ENCODE assay signal across 13 cellular contexts in genomic region chr6:35046862-35047261, GRCh38.
A peak's percentile ranks its signal among the peaks of the same experiment; 100 is the strongest.
DNase-seq lines count a peak whose midpoint lies in the region; ATAC-seq, FAIRE-seq and TF ChIP-seq lines count a peak whose summit lies in the region.
"Had no signal": no experiment of that assay in that cellular context is flagged by ENCODE, and none has a peak within 500 bp of the region (broad histone marks: within the 10 kb centered on the region; RNA-seq: fewer than 3 reads in every experiment).

No MANE protein-coding gene starts in this region.

- H3K14ac ChIP-seq in H1 (ENCODE audit: insufficient read length), result no peak overlapping the region

- no peak overlapping the region for H3K4me3 ChIP-seq in H1 (ENCODE audit: extremely low read depth in 1 of 4, insufficient read depth in 2 of 4, low read depth in 3 of 4, low read length in 4 of 4)

- no peak for TF ChIP-seq EP300 in H1 (IDR thresholded peaks at IDR 0.05; ENCODE audit: borderline replicate concordance in 1 of 2, low read depth in 2 of 2, low read length in 2 of 2)

- no peaks in the 10 kb centered on the region for H3K27me3 ChIP-seq in H1 (replicated peaks in 1 of 4; ENCODE audit: control insufficient read depth in 3 of 4, extremely low read depth in 1 of 4, insufficient read depth in 3 of 4, low read length in 3 of 4)

- H3K23ac ChIP-seq in H1 (ENCODE audit: insufficient read length), result no peak overlapping the region

- H3K4me1 Mint-ChIP-seq in neural crest cell, result peaks cover 11% of the 10 kb centered on the region
- peaks cover 8% of the 10 kb centered on the region for H3K4me1 Mint-ChIP-seq in activated CD4-positive, alpha-beta T cell treated with anti-CD3 and anti-CD28 coated beads, Interleukin-2, amount 10 ng/mL, durations not matched to agents 24 days and 14 days

- WGBS in H1 (ENCODE audit: extremely low coverage in 1 of 2, insufficient coverage in 1 of 2, insufficient read length in 1 of 2, insufficient replicate concordance in 2 of 2, low coverage in 1 of 2, low lambda C conversion rate in 2 of 2, missing lambda C conversion rate in 1 of 2), 2 experiments, result 93% methylated on average over 1 of the region's 1 CpG; no CpG with 5 or more reads in 1 of the 2 experiments

- H2AFZ ChIP-seq in H1 (ENCODE audit: low read length), result no peak overlapping the region

- peak; percentile 66 for DNase-seq in SKM-1 treated with dmso at 0.1 percent for 144 hours (lab: John Stamatoyannopoulos, UW; ENCODE audit: unreplicated experiment)
- no peak for DNase-seq in SKM-1 (lab: John Stamatoyannopoulos, UW; ENCODE audit: unreplicated experiment)
- no peak for DNase-seq in H1 (ENCODE audit: low read depth in 1 of 2, low spot score in 2 of 2)
- no peak for DNase-seq in neural crest cell (ENCODE audit: low read depth, low spot score)
- DNase-seq in activated CD4-positive, alpha-beta T cell treated with anti-CD3 and anti-CD28 coated beads, Interleukin-2, amount 10 ng/mL, durations not matched to agents 24 days and 14 days, result no peak
- DNase-seq in GM12892 (ENCODE audit: insufficient read length), result no peak
- DNase-seq in GM10248 (ENCODE audit: extremely low spot score), result no peak
- DNase-seq: ACHN; activated B cell treated with CpG ODN at 0.5 μM for 24 hours; activated naive CD8-positive, alpha-beta T cell treated with anti-CD3 and anti-CD28 coated beads, Interleukin-2, amount 10 ng/mL, durations not matched to agents 7 days and 5 days; NCI-H526 treated with DMSO at 0.1 percent for 48 hours; stimulated activated CD8-positive, alpha-beta memory T cell treated with anti-CD3 and anti-CD28 coated beads, Interleukin-4, amount 100 ng/mL, for 48 hours had no signal

- no peak overlapping the region for H2BK120ac ChIP-seq in H1 (replicated peaks; ENCODE audit: low read depth, low read length)

- H4K91ac ChIP-seq in H1 (replicated peaks; ENCODE audit: insufficient read length, low read length), result no peak overlapping the region

- peak overlapping the region; percentile 73 for H3K27ac Mint-ChIP-seq in neural crest cell (ENCODE audit: unreplicated experiment)
- no peak overlapping the region for H3K27ac Mint-ChIP-seq in activated CD4-positive, alpha-beta T cell treated with anti-CD3 and anti-CD28 coated beads, Interleukin-2, amount 10 ng/mL, durations not matched to agents 24 days and 14 days
- H3K27ac Mint-ChIP-seq: activated B cell treated with CpG ODN at 0.5 μM for 24 hours; activated naive CD8-positive, alpha-beta T cell treated with anti-CD3 and anti-CD28 coated beads, Interleukin-2, amount 10 ng/mL, durations not matched to agents 7 days and 5 days had no signal

- no peak for TF ChIP-seq CTCF in H1 (IDR thresholded peaks at IDR 0.05; ENCODE audit: control extremely low read depth in 1 of 3, insufficient read depth in 1 of 3, low read depth in 1 of 3, low read length in 3 of 3)
- TF ChIP-seq CTCF in neural crest cell (conservative IDR thresholded peaks at IDR 0.05), result no peak
- no peak for TF ChIP-seq CTCF in GM10248 (IDR thresholded peaks at IDR 0.05; ENCODE audit: control extremely low read depth, extremely low read depth, low read depth, missing control alignments)

- H3K9me3 ChIP-seq in H1 (ENCODE audit: insufficient read depth in 2 of 2, low read depth in 1 of 2, low read length in 1 of 2), result no peaks in the 10 kb centered on the region

- no peak overlapping the region for H4K8ac ChIP-seq in H1 (ENCODE audit: extremely low read depth, insufficient read depth, low read length)

- TF ChIP-seq RAD21 in H1 (IDR thresholded peaks at IDR 0.05 in 1 of 2, conservative IDR thresholded peaks at IDR 0.05 in 1 of 2; ENCODE audit: low read depth in 2 of 2, low read length in 2 of 2), result no peak

- no peak overlapping the region for H2BK20ac ChIP-seq in H1 (ENCODE audit: low read length)

- FAIRE-seq in H1 (lab: Jason Lieb, UNC) (no peak), GM12892 (lab: Jason Lieb, UNC) (no peak)

- peak overlapping the region; percentile 6; the same call in 1 of the 2 replicates for H2BK12ac ChIP-seq in H1 (ENCODE audit: low read depth, low read length)

- H3K9me3 Mint-ChIP-seq in neural crest cell, result no peaks in the 10 kb centered on the region
- no peaks in the 10 kb centered on the region for H3K9me3 Mint-ChIP-seq in activated CD4-positive, alpha-beta T cell treated with anti-CD3 and anti-CD28 coated beads, Interleukin-2, amount 10 ng/mL, durations not matched to agents 24 days and 14 days
- H3K9me3 Mint-ChIP-seq: activated B cell treated with CpG ODN at 0.5 μM for 24 hours; activated naive CD8-positive, alpha-beta T cell treated with anti-CD3 and anti-CD28 coated beads, Interleukin-2, amount 10 ng/mL, durations not matched to agents 7 days and 5 days had no signal

- H2AK5ac ChIP-seq in H1 (ENCODE audit: low read depth, low read length), result no peak overlapping the region; the same call in 1 of the 2 replicates

- H3K9ac ChIP-seq in H1 (replicated peaks in 1 of 4; ENCODE audit: extremely low read depth in 1 of 4, low read depth in 3 of 4, low read length in 3 of 4), result no peak overlapping the region

- H3K56ac ChIP-seq in H1 (replicated peaks; ENCODE audit: insufficient read length, low read depth, low read length), result no peak overlapping the region

- POLR2A ChIA-PET in H1 (lab: Charles Lee; ENCODE audit: partially characterized antibody) (interaction anchor here (0.5 to 3.7 kb wide), 4 partner anchors 10 to 164 kb away, joined by 3 to 18 read pairs (median 7); no protein-coding TSS in a partner anchor), GM10248 (lab: Yijun Ruan, JAX) (no interaction called here)

- no peak overlapping the region for H2BK15ac ChIP-seq in H1 (ENCODE audit: low read length)

- no peaks in the 10 kb centered on the region for H4K20me1 ChIP-seq in H1 (replicated peaks in 1 of 2; ENCODE audit: control insufficient read depth in 1 of 2, insufficient read depth in 2 of 2, low read length in 2 of 2)

- no peak overlapping the region for H3K4me2 ChIP-seq in H1 (ENCODE audit: insufficient read depth in 1 of 2, low read depth in 2 of 2, low read length in 2 of 2)

- no peak overlapping the region for H3K27ac ChIP-seq in H1 (ENCODE audit: low read depth, low read length)

- intact Hi-C loops in activated CD4-positive, alpha-beta T cell treated with anti-CD3 and anti-CD28 coated beads, Interleukin-2, amount 10 ng/mL, durations not matched to agents 24 days and 14 days (cut with micrococcal nuclease), result no loop called here

- H2BK5ac ChIP-seq in H1 (ENCODE audit: low read depth, low read length), result no peak overlapping the region

- no peaks in the 10 kb centered on the region for H3K36me3 Mint-ChIP-seq in neural crest cell (ENCODE audit: low read depth)
- no peaks in the 10 kb centered on the region for H3K36me3 Mint-ChIP-seq in activated CD4-positive, alpha-beta T cell treated with anti-CD3 and anti-CD28 coated beads, Interleukin-2, amount 10 ng/mL, durations not matched to agents 24 days and 14 days (ENCODE audit: low read depth)
- H3K36me3 Mint-ChIP-seq: activated naive CD8-positive, alpha-beta T cell treated with anti-CD3 and anti-CD28 coated beads, Interleukin-2, amount 10 ng/mL, durations not matched to agents 7 days and 5 days had no signal

- no peak for ATAC-seq in HG02588 (IDR thresholded peaks at IDR 0.05; ENCODE audit: unreplicated experiment)

- H3K23me2 ChIP-seq in H1 (ENCODE audit: low read depth, low read length), result no peaks in the 10 kb centered on the region

- no peak overlapping the region for H4K5ac ChIP-seq in H1 (ENCODE audit: insufficient read length, low read depth, low read length)

- TF ChIP-seq POLR2A in H1 (IDR thresholded peaks at IDR 0.05; ENCODE audit: control extremely low read depth in 1 of 2, low read depth in 2 of 2, low read length in 2 of 2) (no peak), GM12892 (IDR thresholded peaks at IDR 0.05; ENCODE audit: low read depth, low read length) (no peak)

- no peak overlapping the region for H3K18ac ChIP-seq in H1 (ENCODE audit: extremely low read depth, low read length)

- CTCF ChIA-PET in H1 (lab: Charles Lee; ENCODE audit: partially characterized antibody), result no interaction called here
- CTCF ChIA-PET in GM10248 (lab: Yijun Ruan, JAX), result no interaction called here

- no peaks in the 10 kb centered on the region for H3K27me3 Mint-ChIP-seq in neural crest cell (ENCODE audit: low read depth)
- H3K27me3 Mint-ChIP-seq in activated CD4-positive, alpha-beta T cell treated with anti-CD3 and anti-CD28 coated beads, Interleukin-2, amount 10 ng/mL, durations not matched to agents 24 days and 14 days, result no peaks in the 10 kb centered on the region
- H3K27me3 Mint-ChIP-seq: activated B cell treated with CpG ODN at 0.5 μM for 24 hours; activated naive CD8-positive, alpha-beta T cell treated with anti-CD3 and anti-CD28 coated beads, Interleukin-2, amount 10 ng/mL, durations not matched to agents 7 days and 5 days had no signal

- no peak overlapping the region for H3K4ac ChIP-seq in H1 (replicated peaks; ENCODE audit: insufficient read length, low read depth, low read length)

- H3K36me3 ChIP-seq in H1 (ENCODE audit: control insufficient read depth in 2 of 4, insufficient read depth in 4 of 4, low read length in 3 of 4), result no peaks in the 10 kb centered on the region; a peak in 1 of 8 replicates

- H3K79me2 ChIP-seq in H1 (ENCODE audit: control insufficient read depth in 1 of 2, insufficient read depth in 2 of 2, low read length in 2 of 2), result no peaks in the 10 kb centered on the region

- no peaks in the 10 kb centered on the region for H3K79me1 ChIP-seq in H1 (ENCODE audit: low read depth, low read length)

- peak overlapping the region; percentile 47 for H3K4me3 Mint-ChIP-seq in neural crest cell
- no peak overlapping the region for H3K4me3 Mint-ChIP-seq in activated CD4-positive, alpha-beta T cell treated with anti-CD3 and anti-CD28 coated beads, Interleukin-2, amount 10 ng/mL, durations not matched to agents 24 days and 14 days
- H3K4me3 Mint-ChIP-seq: activated B cell treated with CpG ODN at 0.5 μM for 24 hours had no signal

- peaks cover 29 to 62% (median 51%) of the 10 kb centered on the region in 4 experiments for H3K4me1 ChIP-seq in H1 (replicated peaks in 1 of 4; ENCODE audit: control insufficient read depth in 3 of 4, insufficient read depth in 4 of 4, low read length in 3 of 4)

TF ChIP-seq in H1, 55 proteins besides CTCF, POLR2A, EP300 and RAD21 (continues in another document):
- TF ChIP-seq CEBPB (IDR thresholded peaks at IDR 0.05; ENCODE audit: low read depth, low read length), result no peak
- TF ChIP-seq TAF1 (IDR thresholded peaks at IDR 0.05; ENCODE audit: low read depth, low read length), result no peak
- TF ChIP-seq E2F6 (IDR thresholded peaks at IDR 0.05), result no peak
- TF ChIP-seq GTF2F1 (IDR thresholded peaks at IDR 0.05; ENCODE audit: borderline replicate concordance, low read depth, low read length), result no peak
- TF ChIP-seq TCF12 (IDR thresholded peaks at IDR 0.05; ENCODE audit: low read depth, low read length), result no peak
- TF ChIP-seq SRF (IDR thresholded peaks at IDR 0.05; ENCODE audit: low read depth, low read length), result no peak
- TF ChIP-seq EGR1 (IDR thresholded peaks at IDR 0.05; ENCODE audit: borderline replicate concordance, low read depth, low read length), result no peak
